Comparison of ENCODE assay signal across 37 cellular contexts in genomic region chr3:58652624-58653023, GRCh38. TPM values are rescaled to one million over a fixed set of nuclear protein-coding genes. Genes with fewer than 3 reads are reported as not detected.
"Had no signal": no experiment of that assay in that cellular context is flagged by ENCODE, and none has a peak within 500 bp of the region (broad histone marks: within the 10 kb centered on the region; RNA-seq: fewer than 3 reads in every experiment).

No MANE protein-coding gene starts in this region.

- H3K9me3 Mint-ChIP-seq: activated CD4-positive, alpha-beta memory T cell treated with anti-CD3 and anti-CD28 coated beads, Interleukin-2, amount 10 ng/mL, durations not matched to agents 7 days and 5 days; activated CD4-positive, alpha-beta T cell treated with anti-CD3 and anti-CD28 coated beads, Interleukin-2, amount 10 ng/mL, durations not matched to agents 7 days and 5 days; activated naive CD4-positive, alpha-beta T cell treated with anti-CD3 and anti-CD28 coated beads, Interleukin-2, amount 10 ng/mL, durations not matched to agents 7 days and 5 days; activated naive CD4-positive, alpha-beta T cell treated with anti-CD3 and anti-CD28 coated beads, Interleukin-2, amount 50 U/mL, for 24 hours; activated naive CD8-positive, alpha-beta T cell treated with anti-CD3 and anti-CD28 coated beads, Interleukin-2, amount 10 ng/mL, durations not matched to agents 7 days and 5 days; activated naive CD8-positive, alpha-beta T cell treated with anti-CD3 and anti-CD28 coated beads, Interleukin-2, amount 50 U/mL, for 24 hours; activated T-cell treated with anti-CD3 and anti-CD28 coated beads, Interleukin-2, amount 50 U/mL, for 24 hours; activated T-helper 2 cell treated with anti-CD3 and anti-CD28 coated beads, Interferon-gamma antibody, Interleukin-2, Interleukin-4, amounts not matched to agents 10 μg/mL and 5 μg/mL and 100 μg/mL, durations not matched to agents 14 hours and 24 hours and 36 hours; T-helper 1 cell treated with Interleukin-12 subunit alpha and Interleukin-12 subunit beta and Interleukin-4 antibody, amounts not matched to agents 30 μg/mL and 1 μg/mL, for 36 hours; T-helper 2 cell treated with Interferon-gamma antibody and Interleukin-4, amounts not matched to agents 5 μg/mL and 100 μg/mL, for 36 hours had no signal

- H3K4me1 Mint-ChIP-seq: activated CD4-positive, alpha-beta memory T cell treated with anti-CD3 and anti-CD28 coated beads, Interleukin-2, amount 10 ng/mL, durations not matched to agents 7 days and 5 days; activated CD4-positive, alpha-beta T cell treated with anti-CD3 and anti-CD28 coated beads for 36 hours; activated CD4-positive, alpha-beta T cell treated with anti-CD3 and anti-CD28 coated beads, Interleukin-2, amount 10 ng/mL, durations not matched to agents 7 days and 5 days; activated CD8-positive, alpha-beta memory T cell treated with anti-CD3 and anti-CD28 coated beads, Interleukin-2, amount 10 ng/mL, durations not matched to agents 7 days and 5 days; activated naive CD4-positive, alpha-beta T cell treated with anti-CD3 and anti-CD28 coated beads, Interleukin-2, amount 10 ng/mL, durations not matched to agents 7 days and 5 days; activated naive CD4-positive, alpha-beta T cell treated with anti-CD3 and anti-CD28 coated beads, Interleukin-2, amount 50 U/mL, for 24 hours; activated naive CD8-positive, alpha-beta T cell treated with anti-CD3 and anti-CD28 coated beads, Interleukin-2, amount 50 U/mL, for 24 hours; brain had no signal

- DNase-seq: activated CD4-positive, alpha-beta memory T cell treated with anti-CD3 and anti-CD28 coated beads, Interleukin-2, amount 10 ng/mL, durations not matched to agents 7 days and 5 days; activated CD4-positive, alpha-beta T cell treated with anti-CD3 and anti-CD28 coated beads for 1 hour; activated CD4-positive, alpha-beta T cell treated with anti-CD3 and anti-CD28 coated beads for 36 hours; activated CD4-positive, alpha-beta T cell treated with anti-CD3 and anti-CD28 coated beads for 48 hours; activated CD4-positive, alpha-beta T cell treated with anti-CD3 and anti-CD28 coated beads, Interleukin-2, amount 10 ng/mL, durations not matched to agents 7 days and 5 days; activated CD4-positive, alpha-beta T cell treated with anti-CD3 and anti-CD28 coated beads, Interleukin-2, amount 50 U/mL, for 48 hours; activated CD4-positive, CD25-positive, alpha-beta regulatory T cell; activated CD8-positive, alpha-beta memory T cell treated with anti-CD3 and anti-CD28 coated beads for 24 hours; activated CD8-positive, alpha-beta memory T cell treated with anti-CD3 and anti-CD28 coated beads, Interleukin-2, amount 10 ng/mL, durations not matched to agents 7 days and 5 days; activated CD8-positive, alpha-beta memory T cell treated with anti-CD3 and anti-CD28 coated beads, Interleukin-2, amount 50 U/mL, for 48 hours; activated CD8-positive, alpha-beta T cell treated with anti-CD3 and anti-CD28 coated beads, Interleukin-2, amount 10 ng/mL, durations not matched to agents 7 days and 5 days; activated effector memory CD4-positive, alpha-beta T cell treated with Interleukin-2 at 50 U/mL for 16 hours; activated gamma-delta T cell; activated naive CD4-positive, alpha-beta T cell treated with anti-CD3 and anti-CD28 coated beads, Interleukin-2, amount 10 ng/mL, durations not matched to agents 7 days and 5 days; activated naive CD4-positive, alpha-beta T cell treated with Interleukin-2 at 50 U/mL for 16 hours; activated naive CD8-positive, alpha-beta T cell treated with anti-CD3 and anti-CD28 coated beads, Interleukin-2, amount 10 ng/mL, durations not matched to agents 7 days and 5 days; activated naive CD8-positive, alpha-beta T cell treated with anti-CD3 and anti-CD28 coated beads, Interleukin-2, amount 50 U/mL, for 24 hours; activated T-cell treated with anti-CD3 and anti-CD28 coated beads, Interleukin-2, amount 50 U/mL, for 24 hours; activated T-cell treated with anti-CD3 and anti-CD28 coated beads, Interleukin-2, amount 50 U/mL, for 48 hours; amygdala; anterior cingulate cortex; central memory CD4-positive, alpha-beta T cell; T-helper 1 cell; T-helper 2 cell; T-helper 9 cell had no signal

- ATAC-seq: activated CD4-positive, alpha-beta T cell treated with anti-CD3 and anti-CD28 coated beads for 36 hours; activated CD4-positive, CD25-positive, alpha-beta regulatory T cell treated with anti-CD3 and anti-CD28 coated beads, Interleukin-2, amount 50 U/mL, for 24 hours; activated CD8-positive, alpha-beta memory T cell treated with anti-CD3 and anti-CD28 coated beads, Interleukin-2, amount 10 ng/mL, durations not matched to agents 7 days and 5 days; activated CD8-positive, alpha-beta T cell treated with anti-CD3 and anti-CD28 coated beads, Interleukin-2, amount 10 ng/mL, durations not matched to agents 7 days and 5 days; activated naive CD8-positive, alpha-beta T cell treated with anti-CD3 and anti-CD28 coated beads, Interleukin-2, amount 50 U/mL, for 24 hours had no signal

- H3K9me3 ChIP-seq: ascending aorta had no signal

- H3K4me1 ChIP-seq: ascending aorta had no signal

- FAIRE-seq: TTC549 had no signal

- H3K27ac Mint-ChIP-seq: activated CD4-positive, alpha-beta memory T cell treated with anti-CD3 and anti-CD28 coated beads, Interleukin-2, amount 10 ng/mL, durations not matched to agents 7 days and 5 days; activated CD4-positive, alpha-beta T cell treated with anti-CD3 and anti-CD28 coated beads for 36 hours; activated CD4-positive, alpha-beta T cell treated with anti-CD3 and anti-CD28 coated beads, Interleukin-2, amount 10 ng/mL, durations not matched to agents 7 days and 5 days; activated CD8-positive, alpha-beta memory T cell treated with anti-CD3 and anti-CD28 coated beads, Interleukin-2, amount 10 ng/mL, durations not matched to agents 7 days and 5 days; activated CD8-positive, alpha-beta T cell treated with anti-CD3 and anti-CD28 coated beads, Interleukin-2, amount 10 ng/mL, durations not matched to agents 7 days and 5 days; activated naive CD4-positive, alpha-beta T cell treated with anti-CD3 and anti-CD28 coated beads, Interleukin-2, amount 10 ng/mL, durations not matched to agents 7 days and 5 days; activated naive CD4-positive, alpha-beta T cell treated with anti-CD3 and anti-CD28 coated beads, Interleukin-2, amount 50 U/mL, for 24 hours; activated naive CD8-positive, alpha-beta T cell; activated naive CD8-positive, alpha-beta T cell treated with anti-CD3 and anti-CD28 coated beads, Interleukin-2, amount 10 ng/mL, durations not matched to agents 7 days and 5 days; activated naive CD8-positive, alpha-beta T cell treated with anti-CD3 and anti-CD28 coated beads, Interleukin-2, amount 50 U/mL, for 24 hours; activated T-cell treated with anti-CD3 and anti-CD28 coated beads, Interleukin-2, amount 50 U/mL, for 24 hours; activated T-helper 2 cell treated with anti-CD3 and anti-CD28 coated beads, Interferon-gamma antibody, Interleukin-2, Interleukin-4, amounts not matched to agents 10 μg/mL and 5 μg/mL and 100 μg/mL, durations not matched to agents 14 hours and 24 hours and 36 hours; brain; T-helper 1 cell treated with Interleukin-12 subunit alpha and Interleukin-12 subunit beta and Interleukin-4 antibody, amounts not matched to agents 30 μg/mL and 1 μg/mL, for 36 hours; T-helper 2 cell treated with Interferon-gamma antibody and Interleukin-4, amounts not matched to agents 5 μg/mL and 100 μg/mL, for 36 hours had no signal

- H3K4me3 Mint-ChIP-seq: activated CD4-positive, alpha-beta memory T cell treated with anti-CD3 and anti-CD28 coated beads, Interleukin-2, amount 10 ng/mL, durations not matched to agents 7 days and 5 days; activated CD4-positive, alpha-beta T cell treated with anti-CD3 and anti-CD28 coated beads for 36 hours; activated CD4-positive, alpha-beta T cell treated with anti-CD3 and anti-CD28 coated beads, Interleukin-2, amount 10 ng/mL, durations not matched to agents 7 days and 5 days; activated CD8-positive, alpha-beta memory T cell treated with anti-CD3 and anti-CD28 coated beads, Interleukin-2, amount 10 ng/mL, durations not matched to agents 7 days and 5 days; activated CD8-positive, alpha-beta T cell treated with anti-CD3 and anti-CD28 coated beads, Interleukin-2, amount 10 ng/mL, durations not matched to agents 7 days and 5 days; activated naive CD4-positive, alpha-beta T cell treated with anti-CD3 and anti-CD28 coated beads, Interleukin-2, amount 10 ng/mL, durations not matched to agents 7 days and 5 days; activated naive CD4-positive, alpha-beta T cell treated with anti-CD3 and anti-CD28 coated beads, Interleukin-2, amount 50 U/mL, for 24 hours; activated naive CD8-positive, alpha-beta T cell; activated naive CD8-positive, alpha-beta T cell treated with anti-CD3 and anti-CD28 coated beads, Interleukin-2, amount 10 ng/mL, durations not matched to agents 7 days and 5 days; activated naive CD8-positive, alpha-beta T cell treated with anti-CD3 and anti-CD28 coated beads, Interleukin-2, amount 50 U/mL, for 24 hours; activated T-cell treated with anti-CD3 and anti-CD28 coated beads, Interleukin-2, amount 50 U/mL, for 24 hours; brain; T-helper 1 cell treated with Interleukin-12 subunit alpha and Interleukin-12 subunit beta and Interleukin-4 antibody, amounts not matched to agents 30 μg/mL and 1 μg/mL, for 36 hours; T-helper 2 cell treated with Interferon-gamma antibody and Interleukin-4, amounts not matched to agents 5 μg/mL and 100 μg/mL, for 36 hours had no signal

- H3K27ac ChIP-seq: ascending aorta, cardiac muscle cell, VCaP had no signal

- H3K27me3 ChIP-seq: ascending aorta had no signal

- H3K36me3 ChIP-seq: ascending aorta, cardiac muscle cell had no signal

- H3K36me3 Mint-ChIP-seq: activated CD8-positive, alpha-beta memory T cell treated with anti-CD3 and anti-CD28 coated beads, Interleukin-2, amount 10 ng/mL, durations not matched to agents 7 days and 5 days; activated naive CD4-positive, alpha-beta T cell treated with anti-CD3 and anti-CD28 coated beads, Interleukin-2, amount 10 ng/mL, durations not matched to agents 7 days and 5 days; activated naive CD4-positive, alpha-beta T cell treated with anti-CD3 and anti-CD28 coated beads, Interleukin-2, amount 50 U/mL, for 24 hours; activated naive CD8-positive, alpha-beta T cell; activated naive CD8-positive, alpha-beta T cell treated with anti-CD3 and anti-CD28 coated beads, Interleukin-2, amount 10 ng/mL, durations not matched to agents 7 days and 5 days; brain had no signal

- H3K4me3 ChIP-seq: ascending aorta, cardiac muscle cell had no signal

RNA-seq across cellular contexts. Expression of gene FAM3D, which starts 13.9 kb away (rescaled TPM):
- total RNA-seq: activated CD4-positive, alpha-beta memory T cell treated with anti-CD3 and anti-CD28 coated beads, Interleukin-2, amount 10 ng/mL, durations not matched to agents 7 days and 5 days; activated CD4-positive, alpha-beta T cell treated with anti-CD3 and anti-CD28 coated beads for 36 hours; activated CD4-positive, alpha-beta T cell treated with anti-CD3 and anti-CD28 coated beads, Interleukin-2, amount 10 ng/mL, durations not matched to agents 7 days and 5 days; activated CD8-positive, alpha-beta memory T cell treated with anti-CD3 and anti-CD28 coated beads, Interleukin-2, amount 10 ng/mL, durations not matched to agents 7 days and 5 days; activated CD8-positive, alpha-beta T cell treated with anti-CD3 and anti-CD28 coated beads, Interleukin-2, amount 10 ng/mL, durations not matched to agents 7 days and 5 days; activated naive CD8-positive, alpha-beta T cell treated with anti-CD3 and anti-CD28 coated beads, Interleukin-2, amount 10 ng/mL, durations not matched to agents 7 days and 5 days; activated T-helper 2 cell treated with anti-CD3 and anti-CD28 coated beads, Interferon-gamma antibody, Interleukin-2, Interleukin-4, amounts not matched to agents 10 μg/mL and 5 μg/mL and 100 μg/mL, durations not matched to agents 14 hours and 24 hours and 36 hours; ascending aorta; cerebellum had no signal
- polyA plus RNA-seq: cardiac muscle cell had no signal
